In the genomic region with DNA sequence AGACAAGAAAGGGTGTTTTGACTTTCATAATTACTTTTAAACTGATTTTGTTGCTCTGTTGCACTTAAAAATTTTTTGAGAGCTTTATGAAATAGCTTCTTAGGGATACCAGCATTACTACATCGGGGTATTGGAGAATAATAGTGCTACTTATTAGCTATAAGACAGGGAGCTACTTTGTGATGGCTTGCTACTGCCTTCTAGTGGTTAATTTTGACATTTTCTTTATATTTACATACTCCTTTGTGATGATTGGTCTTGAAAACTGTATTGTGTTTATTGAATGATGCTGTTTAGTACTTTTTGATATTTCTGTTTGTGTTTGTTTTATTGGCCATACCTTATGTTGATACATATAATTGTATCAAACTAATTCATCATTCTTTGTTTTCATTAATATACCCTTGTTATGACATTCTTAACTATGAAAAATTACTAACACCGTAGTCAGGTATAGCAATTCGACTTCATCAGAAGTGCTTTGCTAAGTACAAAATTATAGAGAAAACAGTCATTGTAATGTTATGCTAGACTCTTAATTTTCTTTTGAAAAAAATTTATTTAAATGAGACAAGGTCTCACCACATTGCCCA, we compare ENCODE assay signal across 8 cellular contexts.
A peak's percentile ranks its signal among the peaks of the same experiment; 100 is the strongest.
DNase-seq lines count a peak whose midpoint lies in the region; ATAC-seq and TF ChIP-seq lines count a peak whose summit lies in the region.

No MANE protein-coding gene starts in this region.

- H3K36me3 ChIP-seq in body of pancreas (replicated peaks in 1 of 2; ENCODE audit: insufficient read depth in 1 of 2, low read depth in 2 of 2) (no peaks in the 10 kb centered on the region), testis (ENCODE audit: low read depth, missing control alignments) (no peaks in the 10 kb centered on the region)
- no peaks in the 10 kb centered on the region for H3K36me3 ChIP-seq in effector memory CD4-positive, alpha-beta T cell (ENCODE audit: control insufficient read depth, insufficient read depth, low read length)

- H2BK5ac ChIP-seq in H9 (ENCODE audit: insufficient read length, low read length), result no peak overlapping the region

- H4K20me1 ChIP-seq in H9 (ENCODE audit: control insufficient read depth, insufficient read depth, insufficient read length), result no peaks in the 10 kb centered on the region

- H2BK15ac ChIP-seq in H9 (ENCODE audit: low read depth, low read length), result no peak overlapping the region

- H2AK5ac ChIP-seq in H9 (ENCODE audit: insufficient read length, low read length), result no peak overlapping the region

- H3K18ac ChIP-seq in H9 (ENCODE audit: insufficient read length, low read depth, low read length), result no peak overlapping the region

- H2BK120ac ChIP-seq in H9 (ENCODE audit: low read depth, low read length, poor library complexity, severe bottlenecking), result no peak overlapping the region

- H3K36me3 Mint-ChIP-seq in H9 (ENCODE audit: insufficient read depth in 1 of 3, low read depth in 3 of 3), result peaks cover 0 to 19% (median 11%) of the 10 kb centered on the region in 3 experiments; a peak in 4 of 7 replicates

- no peak overlapping the region for H3K14ac ChIP-seq in H9 (ENCODE audit: insufficient read depth, low read length)

- H2BK12ac ChIP-seq in H9 (ENCODE audit: insufficient read length, low read depth, low read length), result no peak overlapping the region

- no peak overlapping the region for H3K56ac ChIP-seq in H9 (ENCODE audit: insufficient read length, low read depth, low read length)

- no peaks in the 10 kb centered on the region for H3K9me3 Mint-ChIP-seq in H9

- TF ChIP-seq POLR2A in body of pancreas (IDR thresholded peaks at IDR 0.05) (no peak), testis (IDR thresholded peaks at IDR 0.05) (no peak)

- no peaks in the 10 kb centered on the region for H3K23me2 ChIP-seq in H9 (ENCODE audit: insufficient read length, low read depth, low read length, poor library complexity, severe bottlenecking)

- no peak overlapping the region for H3K4ac ChIP-seq in H9 (ENCODE audit: low read depth, low read length)

- ATAC-seq in body of pancreas, result peak; percentile 68
- ATAC-seq in HG03571 (IDR thresholded peaks at IDR 0.05; ENCODE audit: unreplicated experiment), result no peak

- no peak overlapping the region for H4K91ac ChIP-seq in H9 (ENCODE audit: insufficient read length, low read depth, low read length)

- no peaks in the 10 kb centered on the region for H3K27me3 Mint-ChIP-seq in H9 (ENCODE audit: low read depth)

- intact Hi-C loops in body of pancreas (cut with DNase I) (loop anchor here (2.0 kb wide), 1 partner anchor 144 kb away; no protein-coding TSS in a partner anchor), testis (cut with DNase I; ENCODE audit: low total_unique reads) (no loop called here)

- DNase-seq in H9 (no peak), NCI-H345 treated with DMSO at 0.1 percent for 48 hours (lab: John Stamatoyannopoulos, UW; ENCODE audit: unreplicated experiment) (peak; percentile 60), body of pancreas (no peak), iris pigment epithelial cell (ENCODE audit: low read depth) (peak; percentile 74), testis (no peak)
- DNase-seq in effector memory CD4-positive, alpha-beta T cell, result no peak

- WGBS in H9 (ENCODE audit: extremely low coverage, insufficient read length, low lambda C conversion rate), result no CpG with 5 or more reads among the region's 3 CpGs
- 46 to 50% methylated on average over 3 of the region's 3 CpGs for WGBS in body of pancreas, 2 donors
- 60 to 66% methylated on average over 3 of the region's 3 CpGs for WGBS in testis, 2 donors

- peaks cover 7 to 14% of the 10 kb centered on the region in 2 experiments for H3K4me1 Mint-ChIP-seq in H9

- H4K8ac ChIP-seq in H9 (replicated peaks; ENCODE audit: insufficient read length, low read depth, low read length), result no peak overlapping the region

- H3K27me3 ChIP-seq in H9 (ENCODE audit: insufficient read depth, low read length) (no peaks in the 10 kb centered on the region), body of pancreas (no peaks in the 10 kb centered on the region), testis (no peaks in the 10 kb centered on the region)
- no peaks in the 10 kb centered on the region for H3K27me3 ChIP-seq in effector memory CD4-positive, alpha-beta T cell (replicated peaks; ENCODE audit: control insufficient read depth, insufficient read depth, low read length, poor library complexity, severe bottlenecking)

- no peak overlapping the region for H3K4me3 Mint-ChIP-seq in H9

- H3K9ac ChIP-seq in H9 (ENCODE audit: extremely low read depth, insufficient read length, low read length), result no peak overlapping the region

- H3K4me2 ChIP-seq in H9 (ENCODE audit: insufficient read depth, insufficient read length, low read length), result no peak overlapping the region

- no peak overlapping the region for H3K23ac ChIP-seq in H9 (ENCODE audit: insufficient read length, low read depth, low read length)

- no peak overlapping the region for H3T11ph ChIP-seq in H9 (ENCODE audit: low read length)

- no peak overlapping the region for H3K27ac ChIP-seq in C4-2B
- H3K27ac ChIP-seq in H9 (ENCODE audit: insufficient read length, low read depth, low read length), result no peak overlapping the region
- H3K27ac ChIP-seq in body of pancreas, result no peak overlapping the region
- H3K27ac ChIP-seq in testis, result no peak overlapping the region
- H3K27ac ChIP-seq in effector memory CD4-positive, alpha-beta T cell (ENCODE audit: insufficient read depth, low read length, poor library complexity, severe bottlenecking), result no peak overlapping the region

- H3K4me3 ChIP-seq in body of pancreas, result no peak overlapping the region
- no peak overlapping the region for H3K4me3 ChIP-seq in testis
- H3K4me3 ChIP-seq in effector memory CD4-positive, alpha-beta T cell (ENCODE audit: insufficient read depth, low read depth, low read length, poor library complexity, severe bottlenecking), result no peak overlapping the region

- H3K79me1 ChIP-seq in H9 (ENCODE audit: insufficient read depth, low read depth, low read length, poor library complexity, severe bottlenecking), result peaks cover 3% of the 10 kb centered on the region

- H3K4me1 ChIP-seq in H9 (ENCODE audit: insufficient read depth, low read length) (no peaks in the 10 kb centered on the region), body of pancreas (peaks cover 6% of the 10 kb centered on the region), testis (peaks cover 18% of the 10 kb centered on the region)
- H3K4me1 ChIP-seq in effector memory CD4-positive, alpha-beta T cell (ENCODE audit: control insufficient read depth, insufficient read depth, low read length, poor library complexity, severe bottlenecking), result no peaks in the 10 kb centered on the region

- no peak overlapping the region for H4K5ac ChIP-seq in H9 (ENCODE audit: insufficient read length, low read depth, low read length)

- H2AFZ ChIP-seq in H9 (ENCODE audit: low read length), result no peak overlapping the region

- H3K9me3 ChIP-seq in H9 (ENCODE audit: control insufficient read depth, low read depth, low read length) (no peaks in the 10 kb centered on the region), body of pancreas (no peaks in the 10 kb centered on the region), testis (no peaks in the 10 kb centered on the region)
- no peaks in the 10 kb centered on the region for H3K9me3 ChIP-seq in effector memory CD4-positive, alpha-beta T cell (ENCODE audit: control insufficient read depth, low read length)

- H2BK20ac ChIP-seq in H9 (ENCODE audit: low read depth, low read length, poor library complexity, severe bottlenecking), result no peak overlapping the region

- H3K27ac Mint-ChIP-seq in H9, result no peak overlapping the region

- peak; percentile 83 for TF ChIP-seq CTCF in C4-2B (conservative IDR thresholded peaks at IDR 0.05)
- peak; percentile 89 for TF ChIP-seq CTCF in H9 (conservative IDR thresholded peaks at IDR 0.05)
- TF ChIP-seq CTCF in body of pancreas (IDR thresholded peaks at IDR 0.05), result peak; percentile 66 to 88 (median 80)
- peak; percentile 64 to 74 (median 69) for TF ChIP-seq CTCF in testis (IDR thresholded peaks at IDR 0.05)

- H3K79me2 ChIP-seq in H9 (ENCODE audit: insufficient read depth, low read length), result no peaks in the 10 kb centered on the region; the same call in 1 of the 2 replicates

Comparison
In these comparisons a context has a peak if more than half of its experiments do, and no peak if none do; other contexts are left out.
1. DNase-seq: peak in NCI-H345 treated with DMSO at 0.1 percent for 48 hours (single experiment) and iris pigment epithelial cell (single experiment); none in H9 (single experiment), body of pancreas (0 of 4), testis (single experiment) and effector memory CD4-positive, alpha-beta T cell (0 of 3).
2. Peak in every context shown above with its lines, with median percentiles within 50 percentile points of each other: CTCF ChIP-seq.